ENCODE assay signal across 23 cellular contexts in genomic region chr13:80665792-80666333, GRCh38.
"Had no signal": no experiment of that assay in that cellular context is flagged by ENCODE, and none has a peak within 500 bp of the region (broad histone marks: within the 10 kb centered on the region; RNA-seq: fewer than 3 reads in every experiment).

No MANE protein-coding gene starts in this region.

- DNase-seq: activated CD4-positive, alpha-beta T cell treated with anti-CD3 and anti-CD28 coated beads, Interleukin-2, amount 10 ng/mL, durations not matched to agents 7 days and 5 days; activated CD8-positive, alpha-beta memory T cell treated with anti-CD3 and anti-CD28 coated beads, Interleukin-2, amount 50 U/mL, for 4 hours; activated effector memory CD4-positive, alpha-beta T cell treated with anti-CD3 and anti-CD28 coated beads, Interleukin-2, amount 50 U/mL, for 16 hours; activated naive CD4-positive, alpha-beta T cell treated with anti-CD3 and anti-CD28 coated beads, Interleukin-2, amount 50 U/mL, for 16 hours; activated T-cell treated with anti-CD3 and anti-CD28 coated beads, Interleukin-2, amount 50 U/mL, for 4 hours; aorta; cerebellar nuclear complex; cortex of kidney; midbrain; stimulated activated CD4-positive, alpha-beta T cell treated with anti-CD3 and anti-CD28 coated beads, Interleukin-12 subunit alpha, Interleukin-12 subunit beta, amount 100 ng/mL, for 4 hours; stimulated activated CD4-positive, alpha-beta T cell treated with anti-CD3 and anti-CD28 coated beads, Interleukin-1b, Interleukin-23, amount 100 ng/mL, for 48 hours; stimulated activated CD8-positive, alpha-beta memory T cell treated with anti-CD3 and anti-CD28 coated beads, Interleukin-4, amount 100 ng/mL, for 48 hours; stimulated activated naive CD4-positive, alpha-beta T cell treated with Interleukin-2 at 50 U/mL for 16 hours; transverse colon had no signal

- FAIRE-seq: keratinocyte had no signal

- ATAC-seq: activated CD4-positive, CD25-positive, alpha-beta regulatory T cell treated with anti-CD3 and anti-CD28 coated beads, Interleukin-2, amount 50 U/mL, for 24 hours; activated T-cell treated with anti-CD3 and anti-CD28 coated beads, Interleukin-2, amount 50 U/mL, for 4 hours had no signal

- H3K9me3 ChIP-seq: breast epithelium, prostate gland, suprapubic skin, transverse colon had no signal

- H3K4me3 ChIP-seq: breast epithelium, esophagus muscularis mucosa, lung, prostate gland, right atrium auricular region, suprapubic skin, transverse colon had no signal

- H3K27ac ChIP-seq: breast epithelium, esophagus muscularis mucosa, prostate gland, right atrium auricular region, suprapubic skin, transverse colon had no signal

- H3K4me1 ChIP-seq: breast epithelium, esophagus muscularis mucosa, prostate gland, right atrium auricular region, suprapubic skin, transverse colon had no signal

- H3K27ac Mint-ChIP-seq: activated CD4-positive, alpha-beta T cell treated with anti-CD3 and anti-CD28 coated beads, Interleukin-2, amount 10 ng/mL, durations not matched to agents 7 days and 5 days; T-helper 1 cell treated with Interleukin-12 subunit alpha and Interleukin-12 subunit beta and Interleukin-4 antibody, amounts not matched to agents 30 μg/mL and 1 μg/mL, for 36 hours had no signal

- H3K9me3 Mint-ChIP-seq: activated CD4-positive, alpha-beta T cell treated with anti-CD3 and anti-CD28 coated beads, Interleukin-2, amount 10 ng/mL, durations not matched to agents 7 days and 5 days had no signal

- H3K36me3 ChIP-seq: breast epithelium, esophagus muscularis mucosa, prostate gland, right atrium auricular region, suprapubic skin, transverse colon had no signal

- H3K4me1 Mint-ChIP-seq: activated CD4-positive, alpha-beta T cell treated with anti-CD3 and anti-CD28 coated beads, Interleukin-2, amount 10 ng/mL, durations not matched to agents 7 days and 5 days had no signal

- H3K27me3 ChIP-seq: breast epithelium, esophagus muscularis mucosa, right atrium auricular region, suprapubic skin, transverse colon had no signal

- H3K27me3 Mint-ChIP-seq: activated CD4-positive, alpha-beta T cell treated with anti-CD3 and anti-CD28 coated beads, Interleukin-2, amount 10 ng/mL, durations not matched to agents 7 days and 5 days had no signal

- H3K4me3 Mint-ChIP-seq: activated CD4-positive, alpha-beta T cell treated with anti-CD3 and anti-CD28 coated beads, Interleukin-2, amount 10 ng/mL, durations not matched to agents 7 days and 5 days; activated T-cell treated with anti-CD3 and anti-CD28 coated beads, Interleukin-2, amount 50 U/mL, for 4 hours; T-helper 1 cell treated with Interleukin-12 subunit alpha and Interleukin-12 subunit beta and Interleukin-4 antibody, amounts not matched to agents 30 μg/mL and 1 μg/mL, for 36 hours had no signal
